In genomic region chr7:81488210-81488609, GRCh38 we compare ENCODE assay signal across 15 cellular contexts.
DNase-seq lines count a peak whose midpoint lies in the region; ATAC-seq and TF ChIP-seq lines count a peak whose summit lies in the region.
"Had no signal": no experiment of that assay in that cellular context is flagged by ENCODE, and none has a peak within 500 bp of the region (broad histone marks: within the 10 kb centered on the region; RNA-seq: fewer than 3 reads in every experiment).

No MANE protein-coding gene starts in this region.

- no peak overlapping the region for H3K9ac ChIP-seq in IMR-90 (ENCODE audit: low read depth, low read length)

- no peaks in the 10 kb centered on the region for H3K9me3 Mint-ChIP-seq in Calu3 (ENCODE audit: low read depth, unreplicated experiment)

- no peak overlapping the region; the same call in 1 of the 2 replicates for H2AK5ac ChIP-seq in IMR-90 (ENCODE audit: low read depth, low read length)

- no peak overlapping the region for H2BK120ac ChIP-seq in IMR-90 (ENCODE audit: low read depth, low read length)

- H3K4me1 Mint-ChIP-seq in Calu3 (ENCODE audit: low read depth, unreplicated experiment), result no peaks in the 10 kb centered on the region

- H3K27me3 Mint-ChIP-seq in Calu3 (ENCODE audit: unreplicated experiment), result no peaks in the 10 kb centered on the region

- TF ChIP-seq POLR2A in IMR-90 (IDR thresholded peaks at IDR 0.05; ENCODE audit: low read depth, low read length), result no peak

- no peak overlapping the region for H2BK5ac ChIP-seq in IMR-90 (ENCODE audit: low read depth, low read length, poor library complexity, severe bottlenecking)

- H3K27ac ChIP-seq in IMR-90 (ENCODE audit: insufficient read depth, low read length) (no peak overlapping the region), osteoblast (ENCODE audit: low read depth, low read length) (no peak overlapping the region)
- H3K27ac ChIP-seq: SK-N-MC had no signal

- CTCF ChIA-PET in Calu3 (lab: Charles Lee) (no interaction called here), IMR-90 (lab: Yijun Ruan, JAX) (no interaction called here)

- H3K4me2 ChIP-seq in IMR-90 (ENCODE audit: low read depth, low read length) (no peak overlapping the region), osteoblast (ENCODE audit: insufficient read depth, low read length) (no peak overlapping the region)

- no peak overlapping the region for H4K8ac ChIP-seq in IMR-90 (ENCODE audit: low read depth in 2 of 2, low read length in 2 of 2)

- no peak overlapping the region for H3K56ac ChIP-seq in IMR-90 (ENCODE audit: extremely low read depth, insufficient read depth, low read length)

- no CpG with 5 or more reads among the region's 2 CpGs for WGBS in IMR-90 (ENCODE audit: extremely low coverage in 2 of 2, insufficient read length in 1 of 2), 2 experiments

- no peaks in the 10 kb centered on the region for H3K27me3 ChIP-seq in IMR-90 (ENCODE audit: control insufficient read depth, insufficient read depth, low read length)
- no peaks in the 10 kb centered on the region for H3K27me3 ChIP-seq in osteoblast (ENCODE audit: insufficient read depth, low read length)

- in situ Hi-C loops in IMR-90 (cut with MboI; ENCODE audit: low sequenced_read_pairs), result loop anchor here (25.0 kb wide), 2 partner anchors 749 to 974 kb away; no protein-coding TSS in a partner anchor

- H4K20me1 ChIP-seq in IMR-90 (ENCODE audit: insufficient read depth, low read length), result no peaks in the 10 kb centered on the region
- no peaks in the 10 kb centered on the region for H4K20me1 ChIP-seq in osteoblast (ENCODE audit: insufficient read depth, low read length)

- H3K9me3 ChIP-seq in IMR-90 (ENCODE audit: control insufficient read depth, insufficient read depth, low read length) (no peaks in the 10 kb centered on the region), osteoblast (ENCODE audit: low read depth, low read length) (no peaks in the 10 kb centered on the region)

- no peaks in the 10 kb centered on the region for H3K36me3 ChIP-seq in IMR-90 (ENCODE audit: control insufficient read depth, insufficient read depth, low read length)
- no peaks in the 10 kb centered on the region for H3K36me3 ChIP-seq in osteoblast (ENCODE audit: insufficient read depth, low read length)

- H2AK9ac ChIP-seq in IMR-90 (replicated peaks; ENCODE audit: low read depth, low read length, poor library complexity), result no peak overlapping the region

- no peak for TF ChIP-seq RAD21 in IMR-90 (IDR thresholded peaks at IDR 0.05; ENCODE audit: low read length)

- no peak overlapping the region for H3K14ac ChIP-seq in IMR-90 (replicated peaks; ENCODE audit: low read depth, low read length)

- ATAC-seq in IMR-90 (ENCODE audit: low read depth) (no peak), HG02970 (IDR thresholded peaks at IDR 0.05; ENCODE audit: low FRiP score, unreplicated experiment) (no peak)
- ATAC-seq: Right ventricle myocardium inferior had no signal

- no peak overlapping the region for H3K27ac Mint-ChIP-seq in Calu3 (ENCODE audit: unreplicated experiment)

- BruUV-seq in Calu3 (replicated peaks; lab: Mats Ljungman, UMichigan), result no TSS peak
- BruUV-seq in IMR-90 (replicated peaks; lab: Mats Ljungman, UMichigan), result no TSS peak

- no peak overlapping the region for H2BK20ac ChIP-seq in IMR-90 (ENCODE audit: low read depth, low read length)

- H3K4me3 ChIP-seq in IMR-90 (ENCODE audit: insufficient read depth, low read depth, low read length) (no peak overlapping the region), osteoblast (ENCODE audit: insufficient read depth, low read length) (no peak overlapping the region)
- H3K4me3 ChIP-seq: SK-N-MC had no signal

- H3K23ac ChIP-seq in IMR-90 (ENCODE audit: low read depth, low read length), result no peak overlapping the region

- dilution Hi-C loops in IMR-90 (cut with HindIII; ENCODE audit: low sequenced_read_pairs, unreplicated experiment), result no loop called here

- no peak overlapping the region for H3K4ac ChIP-seq in IMR-90 (ENCODE audit: low read depth, low read length)

- DNase-seq in Calu3, result peak; percentile 9
- peak; percentile 4 for DNase-seq in IMR-90
- peak; percentile 16 to 43 for DNase-seq in dermis microvascular lymphatic vessel endothelial cell (ENCODE audit: low read depth in 2 of 2)
- no peak for DNase-seq in osteoblast (ENCODE audit: insufficient read length, low spot score, missing footprints)
- DNase-seq in NCI-H524 treated with DMSO at 0.1 percent for 48 hours (lab: John Stamatoyannopoulos, UW), result no peak
- DNase-seq in HuH-7.5 (ENCODE audit: low spot score), result no peak
- DNase-seq: HCEC 1CT; NCI-H1417; NCI-H2029; NCI-H524; NK-92 treated with Interleukin-12 subunit alpha and Interleukin-12 subunit beta, amount 100 ng/mL, for 24 hours; OCI-M1 had no signal

- H3K18ac ChIP-seq in IMR-90 (ENCODE audit: low read depth, low read length), result no peak overlapping the region

- TF ChIP-seq CTCF in Calu3 (IDR thresholded peaks at IDR 0.05; ENCODE audit: unreplicated experiment) (no peak), IMR-90 (conservative IDR thresholded peaks at IDR 0.05; ENCODE audit: low read depth, low read length) (no peak), osteoblast (IDR thresholded peaks at IDR 0.05; ENCODE audit: extremely low read depth, low read depth, low read length) (no peak)

- no peak overlapping the region for H2BK15ac ChIP-seq in IMR-90 (ENCODE audit: low read depth, low read length)

- H4K5ac ChIP-seq in IMR-90 (ENCODE audit: low read depth, low read length), result no peak overlapping the region

- H3K4me3 Mint-ChIP-seq in Calu3 (ENCODE audit: low read depth, unreplicated experiment), result no peak overlapping the region

- intact Hi-C loops in Calu3 (cut with micrococcal nuclease; ENCODE audit: unreplicated experiment), result no loop called here
- intact Hi-C loops in IMR-90 (cut with micrococcal nuclease), result no loop called here

- H3K79me1 ChIP-seq in IMR-90 (ENCODE audit: low read depth in 1 of 2, low read length in 2 of 2), result no peaks in the 10 kb centered on the region

- H4K91ac ChIP-seq in IMR-90 (ENCODE audit: insufficient read depth, low read depth, low read length), result no peak overlapping the region

- H3K9me1 ChIP-seq in IMR-90 (ENCODE audit: insufficient read depth, low read length), result peaks cover 4% of the 10 kb centered on the region

- POLR2A ChIA-PET in IMR-90 (lab: Charles Lee; ENCODE audit: unreplicated experiment), result no interaction called here

- H2AFZ ChIP-seq in IMR-90 (replicated peaks; ENCODE audit: low read length, poor library complexity) (no peak overlapping the region), osteoblast (ENCODE audit: low read length) (peak overlapping the region; percentile 0)

- H3K4me1 ChIP-seq in IMR-90 (ENCODE audit: control insufficient read depth, insufficient read depth, low read length) (peaks cover 2% of the 10 kb centered on the region; the same call in 1 of the 2 replicates), osteoblast (ENCODE audit: insufficient read depth, low read length) (peaks cover 9% of the 10 kb centered on the region)

- H3K79me2 ChIP-seq in osteoblast (ENCODE audit: insufficient read depth, low read length), result no peaks in the 10 kb centered on the region

- H3K36me3 Mint-ChIP-seq in Calu3 (ENCODE audit: insufficient read depth, unreplicated experiment), result no peaks in the 10 kb centered on the region

TF ChIP-seq in IMR-90, 13 proteins besides CTCF, POLR2A, EP300 and RAD21:
- TF ChIP-seq RCOR1 (IDR thresholded peaks at IDR 0.05; ENCODE audit: insufficient replicate concordance, low read length) (no peak), FOS (IDR thresholded peaks at IDR 0.05; ENCODE audit: low read depth, low read length) (no peak), MAZ (IDR thresholded peaks at IDR 0.05; ENCODE audit: borderline replicate concordance, low read depth, low read length) (no peak), SMC3 (IDR thresholded peaks at IDR 0.05; ENCODE audit: low read depth, low read length) (no peak)
- TF ChIP-seq, protein P1, sequence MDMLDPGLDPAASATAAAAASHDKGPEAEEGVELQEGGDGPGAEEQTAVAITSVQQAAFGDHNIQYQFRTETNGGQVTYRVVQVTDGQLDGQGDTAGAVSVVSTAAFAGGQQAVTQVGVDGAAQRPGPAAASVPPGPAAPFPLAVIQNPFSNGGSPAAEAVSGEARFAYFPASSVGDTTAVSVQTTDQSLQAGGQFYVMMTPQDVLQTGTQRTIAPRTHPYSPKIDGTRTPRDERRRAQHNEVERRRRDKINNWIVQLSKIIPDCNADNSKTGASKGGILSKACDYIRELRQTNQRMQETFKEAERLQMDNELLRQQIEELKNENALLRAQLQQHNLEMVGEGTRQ (IDR thresholded peaks at IDR 0.05; ENCODE audit: low read depth, low read length), result no peak

Comparison
In these comparisons a context has a peak if more than half of its experiments do, and no peak if none do; other contexts are left out.
1. DNase-seq: peak in Calu3 (single experiment), IMR-90 (single experiment) and dermis microvascular lymphatic vessel endothelial cell (2 of 2); none in osteoblast (single experiment), NCI-H524 treated with DMSO at 0.1 percent for 48 hours (single experiment) and HuH-7.5 (single experiment).